16 cellular contexts compared by ENCODE assay signal in the genomic region with DNA sequence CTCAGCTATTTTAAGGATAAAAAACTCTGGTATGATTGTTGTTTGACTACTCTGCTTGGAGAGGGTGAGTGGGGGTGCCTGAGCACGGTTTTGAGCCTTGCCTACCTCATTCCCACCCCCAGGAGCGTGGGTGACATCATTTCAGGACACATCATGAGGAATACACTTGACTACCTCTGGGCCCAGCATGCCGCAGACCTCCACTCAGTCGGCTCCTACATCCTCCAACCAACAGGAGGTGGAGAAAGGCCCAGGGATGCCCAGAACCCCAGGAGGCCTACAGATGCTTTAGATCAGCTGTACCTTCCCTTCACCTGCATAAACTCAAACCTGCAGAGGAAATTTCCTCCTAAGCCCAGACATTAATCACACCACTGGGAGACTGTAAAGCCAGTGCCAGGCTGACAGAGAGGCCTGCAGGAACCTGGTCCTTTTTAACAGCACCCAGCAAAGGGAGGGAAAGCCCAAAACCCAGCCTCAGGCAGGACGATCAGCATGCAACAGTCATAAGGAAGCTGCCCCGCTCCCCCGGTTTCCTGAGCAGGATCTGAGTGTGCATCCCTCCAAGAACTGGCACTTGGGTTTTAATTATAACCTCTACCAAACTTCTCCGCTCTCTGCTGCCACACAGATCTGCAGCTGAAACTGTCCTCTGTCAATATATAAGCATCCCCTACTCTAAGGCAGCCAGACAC.
"Had no signal": no experiment of that assay in that cellular context is flagged by ENCODE, and none has a peak within 500 bp of the region (broad histone marks: within the 10 kb centered on the region; RNA-seq: fewer than 3 reads in every experiment).

No MANE protein-coding gene starts in this region.

- ATAC-seq: activated CD4-positive, CD25-positive, alpha-beta regulatory T cell treated with anti-CD3 and anti-CD28 coated beads, Interleukin-2, amount 50 U/mL, for 24 hours had no signal

- H3K4me3 Mint-ChIP-seq: activated naive CD8-positive, alpha-beta T cell treated with anti-CD3 and anti-CD28 coated beads, Interleukin-2, amount 10 ng/mL, durations not matched to agents 7 days and 5 days; nephron; T-helper 2 cell treated with Interferon-gamma antibody and Interleukin-4, amounts not matched to agents 5 μg/mL and 100 μg/mL, for 36 hours had no signal

- H3K36me3 Mint-ChIP-seq: activated naive CD8-positive, alpha-beta T cell treated with anti-CD3 and anti-CD28 coated beads, Interleukin-2, amount 10 ng/mL, durations not matched to agents 7 days and 5 days had no signal

- DNase-seq: activated CD8-positive, alpha-beta memory T cell treated with anti-CD3 and anti-CD28 coated beads for 24 hours; activated naive CD4-positive, alpha-beta T cell; activated naive CD8-positive, alpha-beta T cell treated with anti-CD3 and anti-CD28 coated beads, Interleukin-2, amount 10 ng/mL, durations not matched to agents 7 days and 5 days; esophagus squamous epithelium; hippocampal formation; kidney glomerular epithelial cell; mesenchymal stem cell; nucleus accumbens; stimulated activated CD4-positive, alpha-beta T cell treated with anti-CD3 and anti-CD28 coated beads, Interleukin-4, amount 100 ng/mL, for 24 hours; stimulated activated naive CD4-positive, alpha-beta T cell treated with Interleukin-2 at 50 U/mL for 16 hours; trophoblast cell had no signal

- H3K27ac Mint-ChIP-seq: activated naive CD8-positive, alpha-beta T cell treated with anti-CD3 and anti-CD28 coated beads, Interleukin-2, amount 10 ng/mL, durations not matched to agents 7 days and 5 days; T-helper 2 cell treated with Interferon-gamma antibody and Interleukin-4, amounts not matched to agents 5 μg/mL and 100 μg/mL, for 36 hours had no signal

- H3K9me3 Mint-ChIP-seq: T-helper 2 cell treated with Interferon-gamma antibody and Interleukin-4, amounts not matched to agents 5 μg/mL and 100 μg/mL, for 36 hours had no signal

- H3K4me3 ChIP-seq: ascending aorta, breast epithelium, esophagus squamous epithelium had no signal
